9 cellular contexts compared by ENCODE assay signal in the genomic region with DNA sequence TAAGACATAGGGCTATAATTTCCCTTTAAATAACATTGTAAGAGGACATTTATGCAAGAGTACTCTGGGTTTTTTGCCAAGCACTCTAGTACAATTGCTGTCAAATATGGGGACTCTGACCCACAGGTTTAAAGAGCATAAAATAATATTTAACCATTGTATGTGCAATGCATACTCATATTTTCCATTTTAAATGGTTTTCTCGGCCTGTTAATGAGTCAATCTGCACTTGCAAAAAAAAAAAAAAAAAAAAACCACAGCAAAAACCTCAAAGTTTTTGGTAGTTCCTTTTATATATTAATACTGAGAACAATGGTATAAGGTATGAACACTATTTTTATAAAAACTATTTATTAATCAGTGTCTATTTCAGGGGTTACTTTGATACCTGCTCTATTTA.
DNase-seq lines count a peak whose midpoint lies in the region; ATAC-seq and TF ChIP-seq lines count a peak whose summit lies in the region.
"Had no signal": no experiment of that assay in that cellular context is flagged by ENCODE, and none has a peak within 500 bp of the region (broad histone marks: within the 10 kb centered on the region; RNA-seq: fewer than 3 reads in every experiment).

No MANE protein-coding gene starts in this region.

- POLR2A ChIA-PET in activated CD8-positive, alpha-beta T cell treated with anti-CD3 and anti-CD28 coated beads, Interleukin-2, amount 10 ng/mL, durations not matched to agents 7 days and 5 days (lab: Charles Lee), result no interaction called here
- POLR2A ChIA-PET in MCF 10A (lab: Yijun Ruan, JAX), result interaction anchor here (1.9 kb wide), 1 partner anchor 11 kb away, joined by 5 read pairs; no protein-coding TSS in a partner anchor

- H3K36me3 ChIP-seq in SJCRH30 (no peaks in the 10 kb centered on the region), psoas muscle (ENCODE audit: insufficient read depth in 1 of 2, low read depth in 1 of 2) (no peaks in the 10 kb centered on the region)

- intact Hi-C loops in psoas muscle (cut with DNase I), result no loop called here
- intact Hi-C loops in MCF 10A (cut with micrococcal nuclease), result no loop called here

- H3K9me3 Mint-ChIP-seq in activated CD8-positive, alpha-beta T cell treated with anti-CD3 and anti-CD28 coated beads, Interleukin-2, amount 10 ng/mL, durations not matched to agents 7 days and 5 days (ENCODE audit: insufficient read depth), result no peaks in the 10 kb centered on the region
- H3K9me3 Mint-ChIP-seq in MCF 10A (ENCODE audit: unreplicated experiment), result no peaks in the 10 kb centered on the region

- H3K4me1 ChIP-seq in SJCRH30 (no peaks in the 10 kb centered on the region), psoas muscle (no peaks in the 10 kb centered on the region)

- peak; percentile 45 for ATAC-seq in GM19463 (IDR thresholded peaks at IDR 0.05; ENCODE audit: unreplicated experiment)
- ATAC-seq in HG03108 (IDR thresholded peaks at IDR 0.05; ENCODE audit: unreplicated experiment), result peak; percentile 49
- ATAC-seq in activated CD8-positive, alpha-beta T cell treated with anti-CD3 and anti-CD28 coated beads, Interleukin-2, amount 10 ng/mL, durations not matched to agents 7 days and 5 days, result peak; percentile 20
- ATAC-seq in psoas muscle, result no peak
- no peak for ATAC-seq in HG02623 (IDR thresholded peaks at IDR 0.05; ENCODE audit: unreplicated experiment)

- H3K4me3 ChIP-seq in SJCRH30, result no peak overlapping the region
- no peak overlapping the region for H3K4me3 ChIP-seq in psoas muscle

- in situ Hi-C loops in GM13977 (cut with MboI; ENCODE audit: low pct_unique_long_range_greater_than_20kb, low sequenced_read_pairs, unreplicated experiment), result no loop called here

- H3K27ac Mint-ChIP-seq in activated CD8-positive, alpha-beta T cell treated with anti-CD3 and anti-CD28 coated beads, Interleukin-2, amount 10 ng/mL, durations not matched to agents 7 days and 5 days, result peak overlapping the region; percentile 28
- H3K27ac Mint-ChIP-seq in MCF 10A (ENCODE audit: low read depth, unreplicated experiment), result no peak overlapping the region

- WGBS in psoas muscle, 3 donors, result 76 to 92% (median 83%) methylated on average over 1 of the region's 1 CpG

- H3K4me1 Mint-ChIP-seq in activated CD8-positive, alpha-beta T cell treated with anti-CD3 and anti-CD28 coated beads, Interleukin-2, amount 10 ng/mL, durations not matched to agents 7 days and 5 days (ENCODE audit: low read depth), result peaks cover 66% of the 10 kb centered on the region
- H3K4me1 Mint-ChIP-seq in MCF 10A (ENCODE audit: insufficient read depth, unreplicated experiment), result no peaks in the 10 kb centered on the region

- peak; percentile 39 for DNase-seq in GM13977 (ENCODE audit: low spot score)
- no peak for DNase-seq in activated CD8-positive, alpha-beta T cell treated with anti-CD3 and anti-CD28 coated beads, Interleukin-2, amount 10 ng/mL, durations not matched to agents 7 days and 5 days
- DNase-seq in SJCRH30, result no peak
- no peak for DNase-seq in psoas muscle
- no peak for DNase-seq in MCF 10A (ENCODE audit: unreplicated experiment)
- DNase-seq: NCI-H2171 had no signal

- CTCF ChIA-PET in activated CD8-positive, alpha-beta T cell treated with anti-CD3 and anti-CD28 coated beads, Interleukin-2, amount 10 ng/mL, durations not matched to agents 7 days and 5 days (lab: Charles Lee), result interaction anchor here (0.6 to 1.3 kb wide), 2 partner anchors 13 to 161 kb away, joined by 3 to 4 read pairs; no protein-coding TSS in a partner anchor
- CTCF ChIA-PET in MCF 10A (lab: Yijun Ruan, JAX), result no interaction called here

- TF ChIP-seq CTCF in GM13977 (IDR thresholded peaks at IDR 0.05; ENCODE audit: extremely low read depth, insufficient read depth, missing control alignments) (no peak), psoas muscle (IDR thresholded peaks at IDR 0.05) (no peak), MCF 10A (IDR thresholded peaks at IDR 0.05; ENCODE audit: unreplicated experiment) (no peak)

- H3K27me3 ChIP-seq in SJCRH30, result no peaks in the 10 kb centered on the region
- no peaks in the 10 kb centered on the region for H3K27me3 ChIP-seq in psoas muscle (ENCODE audit: insufficient read depth in 3 of 3, low read length in 2 of 3)

- H3K36me3 Mint-ChIP-seq in activated CD8-positive, alpha-beta T cell treated with anti-CD3 and anti-CD28 coated beads, Interleukin-2, amount 10 ng/mL, durations not matched to agents 7 days and 5 days (ENCODE audit: low read depth), result peaks cover 47% of the 10 kb centered on the region
- H3K36me3 Mint-ChIP-seq in MCF 10A (ENCODE audit: insufficient read depth, unreplicated experiment), result no peaks in the 10 kb centered on the region

- no peak overlapping the region for H3K4me3 Mint-ChIP-seq in activated CD8-positive, alpha-beta T cell treated with anti-CD3 and anti-CD28 coated beads, Interleukin-2, amount 10 ng/mL, durations not matched to agents 7 days and 5 days
- H3K4me3 Mint-ChIP-seq in MCF 10A (ENCODE audit: unreplicated experiment), result no peak overlapping the region

- H3K27ac ChIP-seq in SJCRH30, result no peak overlapping the region
- no peak overlapping the region for H3K27ac ChIP-seq in psoas muscle

- H3K27me3 Mint-ChIP-seq in activated CD8-positive, alpha-beta T cell treated with anti-CD3 and anti-CD28 coated beads, Interleukin-2, amount 10 ng/mL, durations not matched to agents 7 days and 5 days (ENCODE audit: low read depth), result no peaks in the 10 kb centered on the region
- no peaks in the 10 kb centered on the region for H3K27me3 Mint-ChIP-seq in MCF 10A (ENCODE audit: insufficient read depth, unreplicated experiment)

- no peaks in the 10 kb centered on the region for H3K9me3 ChIP-seq in SJCRH30 (replicated peaks)
- no peaks in the 10 kb centered on the region for H3K9me3 ChIP-seq in psoas muscle

- BruUV-seq in MCF 10A (replicated peaks; lab: Mats Ljungman, UMichigan), result no TSS peak

Comparison
In these comparisons a context has a peak if more than half of its experiments do, and no peak if none do; other contexts are left out.
1. ATAC-seq: peak in GM19463 (single experiment), HG03108 (single experiment) and activated CD8-positive, alpha-beta T cell treated with anti-CD3 and anti-CD28 coated beads, Interleukin-2, amount 10 ng/mL, durations not matched to agents 7 days and 5 days (single experiment); none in psoas muscle (0 of 4) and HG02623 (single experiment).